ENCODE assay signal across 1 cellular context in the genomic region with DNA sequence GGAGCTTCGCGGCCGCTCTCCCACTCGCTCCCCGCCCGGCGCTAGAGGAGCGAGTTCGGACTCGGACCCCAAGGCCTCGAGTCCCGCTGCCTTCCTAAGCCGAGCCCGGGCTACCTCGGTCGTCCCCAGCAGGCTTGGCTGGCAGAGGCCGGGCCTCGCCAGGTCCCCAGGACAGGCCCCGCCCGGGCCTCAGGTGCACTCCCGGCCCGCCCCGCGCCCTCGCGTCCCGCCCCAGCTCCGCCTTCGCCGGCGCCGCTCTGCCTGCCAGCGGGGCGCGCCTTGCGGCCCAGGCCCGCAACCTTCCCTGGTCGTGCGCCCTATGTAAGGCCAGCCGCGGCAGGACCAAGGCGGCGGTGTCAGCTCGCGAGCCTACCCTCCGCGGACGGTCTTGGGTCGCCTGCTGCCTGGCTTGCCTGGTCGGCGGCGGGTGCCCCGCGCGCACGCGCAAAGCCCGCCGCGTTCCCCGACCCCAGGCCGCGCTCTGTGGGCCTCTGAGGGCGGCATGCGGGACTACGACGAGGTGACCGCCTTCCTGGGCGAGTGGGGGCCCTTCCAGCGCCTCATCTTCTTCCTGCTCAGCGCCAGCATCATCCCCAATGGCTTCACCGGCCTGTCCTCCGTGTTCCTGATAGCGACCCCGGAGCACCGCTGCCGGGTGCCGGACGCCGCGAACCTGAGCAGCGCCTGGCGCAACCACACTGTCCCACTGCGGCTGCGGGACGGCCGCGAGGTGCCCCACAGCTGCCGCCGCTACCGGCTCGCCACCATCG.
A peak's percentile ranks its signal among the peaks of the same experiment; 100 is the strongest.
TF ChIP-seq lines count a peak whose summit lies in the region.

Gene SLC22A5 (plus strand): TSS at position 240 of the 770 bp plus-strand sequence. CDS start 263 bp downstream, at position 503.

TF ChIP-seq in HEK293, 187 proteins besides CTCF, POLR2A, EP300 and RAD21 (continued from another document):
- 0 out of 2 replicates have a peak, but pooled peaks have one; percentile 12 for TF ChIP-seq HIC1 (tag by site-specific recombination; IDR thresholded peaks at IDR 0.05)
- TF ChIP-seq ZNF626 (tag by site-specific recombination; IDR thresholded peaks at IDR 0.05) = peak; percentile 71; the same call in 1 of the 2 replicates
- peak; percentile 49; the same call in 1 of the 2 replicates for TF ChIP-seq KLF8 (tag by site-specific recombination; IDR thresholded peaks at IDR 0.05)
- TF ChIP-seq, protein P1, sequence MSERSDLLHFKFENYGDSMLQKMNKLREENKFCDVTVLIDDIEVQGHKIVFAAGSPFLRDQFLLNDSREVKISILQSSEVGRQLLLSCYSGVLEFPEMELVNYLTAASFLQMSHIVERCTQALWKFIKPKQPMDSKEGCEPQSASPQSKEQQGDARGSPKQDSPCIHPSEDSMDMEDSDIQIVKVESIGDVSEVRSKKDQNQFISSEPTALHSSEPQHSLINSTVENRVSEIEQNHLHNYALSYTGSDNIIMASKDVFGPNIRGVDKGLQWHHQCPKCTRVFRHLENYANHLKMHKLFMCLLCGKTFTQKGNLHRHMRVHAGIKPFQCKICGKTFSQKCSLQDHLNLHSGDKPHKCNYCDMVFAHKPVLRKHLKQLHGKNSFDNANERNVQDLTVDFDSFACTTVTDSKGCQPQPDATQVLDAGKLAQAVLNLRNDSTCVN (tag by site-specific recombination; optimal IDR thresholded peaks at IDR 0.05) = peak; percentile 99
- no peak for TF ChIP-seq ZNF785 (tag by site-specific recombination; IDR thresholded peaks at IDR 0.05)
- TF ChIP-seq ZBTB17 (tag by site-specific recombination; IDR thresholded peaks at IDR 0.05) = peak; percentile 16; the same call in 1 of the 2 replicates
- 0 out of 2 replicates have a peak, but pooled peaks have one; percentile 85 for TF ChIP-seq HOXC10 (CRISPR knock-in tag; IDR thresholded peaks at IDR 0.05)
- TF ChIP-seq, protein P2, sequence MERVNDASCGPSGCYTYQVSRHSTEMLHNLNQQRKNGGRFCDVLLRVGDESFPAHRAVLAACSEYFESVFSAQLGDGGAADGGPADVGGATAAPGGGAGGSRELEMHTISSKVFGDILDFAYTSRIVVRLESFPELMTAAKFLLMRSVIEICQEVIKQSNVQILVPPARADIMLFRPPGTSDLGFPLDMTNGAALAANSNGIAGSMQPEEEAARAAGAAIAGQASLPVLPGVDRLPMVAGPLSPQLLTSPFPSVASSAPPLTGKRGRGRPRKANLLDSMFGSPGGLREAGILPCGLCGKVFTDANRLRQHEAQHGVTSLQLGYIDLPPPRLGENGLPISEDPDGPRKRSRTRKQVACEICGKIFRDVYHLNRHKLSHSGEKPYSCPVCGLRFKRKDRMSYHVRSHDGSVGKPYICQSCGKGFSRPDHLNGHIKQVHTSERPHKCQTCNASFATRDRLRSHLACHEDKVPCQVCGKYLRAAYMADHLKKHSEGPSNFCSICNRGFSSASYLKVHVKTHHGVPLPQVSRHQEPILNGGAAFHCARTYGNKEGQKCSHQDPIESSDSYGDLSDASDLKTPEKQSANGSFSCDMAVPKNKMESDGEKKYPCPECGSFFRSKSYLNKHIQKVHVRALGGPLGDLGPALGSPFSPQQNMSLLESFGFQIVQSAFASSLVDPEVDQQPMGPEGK (tag by site-specific recombination; IDR thresholded peaks at IDR 0.05) = peak; percentile 60
- peak; percentile 40; the same call in 1 of the 2 replicates for TF ChIP-seq ZBTB48 (tag by site-specific recombination; IDR thresholded peaks at IDR 0.05)
